18 cellular contexts compared by ENCODE assay signal in genomic region chr9:120723547-120723946, GRCh38. TPM values are rescaled to one million over a fixed set of nuclear protein-coding genes. Genes with fewer than 3 reads are reported as not detected.
DNase-seq lines count a peak whose midpoint lies in the region; ATAC-seq, FAIRE-seq and TF ChIP-seq lines count a peak whose summit lies in the region.
"Had no signal": no experiment of that assay in that cellular context is flagged by ENCODE, and none has a peak within 500 bp of the region (broad histone marks: within the 10 kb centered on the region; RNA-seq: fewer than 3 reads in every experiment).

No MANE protein-coding gene starts in this region.

- intact Hi-C loops in esophagus muscularis mucosa (cut with DNase I) = no loop called here
- intact Hi-C loops in natural killer cell (cut with micrococcal nuclease) = no loop called here

- no peaks in the 10 kb centered on the region for H3K27me3 Mint-ChIP-seq in neural crest cell (ENCODE audit: low read depth)
- H3K27me3 Mint-ChIP-seq in natural killer cell (ENCODE audit: low read depth in 2 of 2) = no peaks in the 10 kb centered on the region
- H3K27me3 Mint-ChIP-seq: activated naive CD8-positive, alpha-beta T cell treated with anti-CD3 and anti-CD28 coated beads for 36 hours; central memory CD8-positive, alpha-beta T cell had no signal

- no peaks in the 10 kb centered on the region for H3K9me3 Mint-ChIP-seq in neural crest cell
- no peaks in the 10 kb centered on the region for H3K9me3 Mint-ChIP-seq in natural killer cell
- H3K9me3 Mint-ChIP-seq: activated naive CD8-positive, alpha-beta T cell treated with anti-CD3 and anti-CD28 coated beads for 36 hours; activated T-cell treated with anti-CD3 and anti-CD28 coated beads, Interleukin-2, amount 50 U/mL, for 72 hours; central memory CD8-positive, alpha-beta T cell; WTC11 had no signal

- H3K9ac ChIP-seq in Karpas-422 (ENCODE audit: low read length) = no peak overlapping the region

- no peaks in the 10 kb centered on the region for H4K20me1 ChIP-seq in Karpas-422 (ENCODE audit: insufficient read depth, low read depth, low read length)

- H3K9me2 ChIP-seq in Karpas-422 (replicated peaks; ENCODE audit: insufficient read depth, low read length) = no peaks in the 10 kb centered on the region

- H3K4me2 ChIP-seq in Karpas-422 (ENCODE audit: low read depth, low read length, poor library complexity, severe bottlenecking) = no peak overlapping the region

- no peak for TF ChIP-seq EP300 in esophagus muscularis mucosa (IDR thresholded peaks at IDR 0.05)

- H3K36me3 Mint-ChIP-seq in neural crest cell (ENCODE audit: low read depth) (no peaks in the 10 kb centered on the region), natural killer cell (no peaks in the 10 kb centered on the region)
- H3K36me3 Mint-ChIP-seq: activated naive CD8-positive, alpha-beta T cell treated with anti-CD3 and anti-CD28 coated beads for 36 hours; WTC11 had no signal

- H3K4me1 ChIP-seq in Karpas-422 (ENCODE audit: low read length) (peaks cover 48% of the 10 kb centered on the region), esophagus muscularis mucosa (peaks cover 0 to 3% (median 0%) of the 10 kb centered on the region in 4 donors)

- TF ChIP-seq POLR2A in esophagus muscularis mucosa (IDR thresholded peaks at IDR 0.05; ENCODE audit: low read depth) = no peak

- H3K4me1 Mint-ChIP-seq in neural crest cell (no peaks in the 10 kb centered on the region), natural killer cell (no peaks in the 10 kb centered on the region)
- H3K4me1 Mint-ChIP-seq: central memory CD8-positive, alpha-beta T cell; WTC11 had no signal

- FAIRE-seq in GM19239 (lab: Jason Lieb, UNC) = no peak
- FAIRE-seq: endometrium, small intestine had no signal

- no peak for ATAC-seq in natural killer cell
- ATAC-seq: activated CD8-positive, alpha-beta T cell treated with anti-CD3 and anti-CD28 coated beads, Interleukin-2, amount 10 ng/mL, durations not matched to agents 7 days and 5 days; activated T-cell treated with anti-CD3 and anti-CD28 coated beads, Interleukin-2, amount 50 U/mL, for 72 hours; WTC11 had no signal

- DNase-seq in AG10803 (ENCODE audit: low read depth) (peak; percentile 84), Karpas-422 (no peak), esophagus muscularis mucosa (ENCODE audit: extremely low spot score) (peak; percentile 55), neural crest cell (ENCODE audit: low read depth, low spot score) (no peak), NCI-H187 treated with DMSO at 0.1 percent for 48 hours (lab: John Stamatoyannopoulos, UW) (no peak), natural killer cell (no peak), NCI-H1417 (lab: John Stamatoyannopoulos, UW) (no peak), GM19239 (ENCODE audit: insufficient read length, low spot score) (no peak)
- DNase-seq: activated CD8-positive, alpha-beta T cell treated with anti-CD3 and anti-CD28 coated beads, Interleukin-2, amount 10 ng/mL, durations not matched to agents 7 days and 5 days; activated naive CD8-positive, alpha-beta T cell treated with anti-CD3 and anti-CD28 coated beads for 36 hours; activated T-cell treated with anti-CD3 and anti-CD28 coated beads, Interleukin-2, amount 50 U/mL, for 72 hours; NCI-H82; RPMI8226; small intestine had no signal

- H3K27ac Mint-ChIP-seq in neural crest cell (ENCODE audit: unreplicated experiment) (peak overlapping the region; percentile 28), natural killer cell (no peak overlapping the region)
- H3K27ac Mint-ChIP-seq: activated CD8-positive, alpha-beta T cell treated with anti-CD3 and anti-CD28 coated beads, Interleukin-2, amount 10 ng/mL, durations not matched to agents 7 days and 5 days; activated naive CD8-positive, alpha-beta T cell treated with anti-CD3 and anti-CD28 coated beads for 36 hours; activated T-cell treated with anti-CD3 and anti-CD28 coated beads, Interleukin-2, amount 50 U/mL, for 72 hours; WTC11 had no signal

- WGBS in esophagus muscularis mucosa = 82% methylated on average over 2 of the region's 2 CpGs

- no peaks in the 10 kb centered on the region for H3K79me2 ChIP-seq in Karpas-422 (ENCODE audit: low read length)

- H3K4me3 ChIP-seq in AG10803 (ENCODE audit: low read length) (no peak overlapping the region), Karpas-422 (ENCODE audit: low read length) (no peak overlapping the region), esophagus muscularis mucosa (no peak overlapping the region)
- H3K4me3 ChIP-seq: ovary had no signal

- H3K4me3 Mint-ChIP-seq in neural crest cell (no peak overlapping the region), natural killer cell (no peak overlapping the region)
- H3K4me3 Mint-ChIP-seq: activated CD8-positive, alpha-beta T cell treated with anti-CD3 and anti-CD28 coated beads, Interleukin-2, amount 10 ng/mL, durations not matched to agents 7 days and 5 days; activated naive CD8-positive, alpha-beta T cell treated with anti-CD3 and anti-CD28 coated beads for 36 hours; activated T-cell treated with anti-CD3 and anti-CD28 coated beads, Interleukin-2, amount 50 U/mL, for 72 hours; central memory CD8-positive, alpha-beta T cell; WTC11 had no signal

- peak overlapping the region; percentile 70 for H3K27ac ChIP-seq in Karpas-422 (ENCODE audit: low read length)
- no peak overlapping the region for H3K27ac ChIP-seq in esophagus muscularis mucosa (replicated peaks in 1 of 4)
- H3K27ac ChIP-seq: ovary had no signal

- H3K27me3 ChIP-seq in Karpas-422 (ENCODE audit: low read length) (no peaks in the 10 kb centered on the region), esophagus muscularis mucosa (no peaks in the 10 kb centered on the region)
- H3K27me3 ChIP-seq: ovary had no signal

- no peaks in the 10 kb centered on the region for H3K36me3 ChIP-seq in Karpas-422 (ENCODE audit: insufficient read depth, low read length)
- no peaks in the 10 kb centered on the region for H3K36me3 ChIP-seq in esophagus muscularis mucosa
- H3K36me3 ChIP-seq: ovary had no signal

- no peaks in the 10 kb centered on the region for H3K9me3 ChIP-seq in Karpas-422 (ENCODE audit: low read length)
- H3K9me3 ChIP-seq in esophagus muscularis mucosa = no peaks in the 10 kb centered on the region
- H3K9me3 ChIP-seq: ovary had no signal

- H2AFZ ChIP-seq in Karpas-422 (ENCODE audit: low read length) = 0 out of 2 replicates have a peak overlapping the region, but pooled peaks have one; percentile 23

- TF ChIP-seq CTCF in AG10803 (conservative IDR thresholded peaks at IDR 0.05; ENCODE audit: low read length) (no peak), esophagus muscularis mucosa (IDR thresholded peaks at IDR 0.05) (no peak), neural crest cell (conservative IDR thresholded peaks at IDR 0.05) (no peak), natural killer cell (IDR thresholded peaks at IDR 0.05) (no peak)

RNA-seq across cellular contexts. Expression of gene MEGF9, which starts 9.3 kb away (rescaled TPM):
- total RNA-seq in Karpas-422 (2014; rRNA removed; shearing (Covaris generic); ENCODE audit: low replicate concordance) = 55.4 and 86.6 TPM in 2 replicates
- total RNA-seq in esophagus muscularis mucosa (10 to 100 TPM; 17.1 to 23.1 (median 18.9) TPM), neural crest cell (22.2 and 23.3 TPM in 2 replicates), natural killer cell (10 to 100 TPM; 17.5 to 25.9 (median 22.3) TPM)

Comparison
In these comparisons a context has a peak if more than half of its experiments do, and no peak if none do; other contexts are left out.
1. DNase-seq: peak in AG10803 (single experiment) and esophagus muscularis mucosa (single experiment); none in Karpas-422 (single experiment), neural crest cell (single experiment), NCI-H187 treated with DMSO at 0.1 percent for 48 hours (single experiment), natural killer cell (single experiment), NCI-H1417 (0 of 3) and GM19239 (single experiment).